Comparison of ENCODE assay signal across 8 cellular contexts in the genomic region with DNA sequence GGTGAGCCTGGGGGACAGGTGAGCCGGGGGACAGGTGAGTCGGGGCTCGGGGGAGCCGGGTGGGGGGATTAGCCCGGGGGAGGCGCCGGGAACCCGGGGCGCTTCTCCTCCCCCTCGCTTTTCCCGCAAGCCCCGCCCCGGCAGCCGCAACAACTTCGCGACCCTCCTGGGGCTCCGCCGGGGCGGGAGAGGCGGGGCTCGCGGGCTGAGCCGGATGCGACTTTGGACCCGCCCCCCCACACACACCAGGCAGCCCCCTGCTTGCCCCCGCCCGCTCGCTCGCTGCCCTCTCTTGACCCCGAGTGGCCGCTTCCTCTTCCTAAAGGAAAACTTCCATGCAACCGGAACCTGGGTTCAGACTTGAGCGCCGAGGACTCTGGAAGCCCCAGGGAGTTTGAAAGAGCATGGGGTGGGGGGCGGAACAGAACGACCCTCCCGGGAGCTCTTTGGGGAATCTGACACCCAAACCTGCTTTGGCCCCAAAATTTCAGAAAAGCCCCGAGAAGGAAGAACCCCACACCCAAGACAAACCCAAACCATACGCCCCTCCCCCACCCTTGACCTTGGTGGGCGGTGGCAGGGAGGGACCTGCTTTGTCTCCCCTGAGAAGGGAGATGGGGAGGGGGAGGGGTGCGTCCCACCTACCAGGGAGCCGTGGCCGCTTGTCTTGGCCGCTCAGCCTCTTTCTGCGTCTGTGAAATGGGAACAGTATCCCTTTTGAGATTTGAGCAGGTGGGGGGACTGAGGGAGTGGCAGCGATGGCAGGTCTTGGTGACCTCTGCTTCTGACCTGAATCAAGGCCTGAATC. TPM values are rescaled to one million over a fixed set of nuclear protein-coding genes. Genes with fewer than 3 reads are reported as not detected.
DNase-seq lines count a peak whose midpoint lies in the region; ATAC-seq and TF ChIP-seq lines count a peak whose summit lies in the region.

No MANE protein-coding gene starts in this region.

- peaks cover 6% of the 10 kb centered on the region for H3K36me3 ChIP-seq in HUES64 (ENCODE audit: insufficient read depth, low read length)
- H3K36me3 ChIP-seq in body of pancreas (replicated peaks in 1 of 2; ENCODE audit: insufficient read depth in 1 of 2, low read depth in 2 of 2) = no peaks in the 10 kb centered on the region
- no peaks in the 10 kb centered on the region for H3K36me3 ChIP-seq in left lung
- H3K36me3 ChIP-seq in urinary bladder (ENCODE audit: insufficient read depth) = no peaks in the 10 kb centered on the region

- TF ChIP-seq POLR2A in body of pancreas (IDR thresholded peaks at IDR 0.05) = peak in 1 of 3 donors; percentile 20

- peak overlapping the region; percentile 84 for H3K27ac ChIP-seq in C4-2B
- peak overlapping the region; percentile 99 for H3K27ac ChIP-seq in HUES64 (ENCODE audit: low read depth, low read length)
- H3K27ac ChIP-seq in body of pancreas = peak overlapping the region; percentile 65 to 85 (median 78)
- H3K27ac ChIP-seq in left lung = peak overlapping the region in 1 of 2 donors; percentile 37
- no peak overlapping the region for H3K27ac ChIP-seq in urinary bladder (ENCODE audit: low read depth)

- H3K4me1 ChIP-seq in HUES64 (ENCODE audit: insufficient read depth, low read length) (peaks cover 6% of the 10 kb centered on the region), body of pancreas (peaks cover 43% of the 10 kb centered on the region), left lung (peaks cover 3 to 25% of the 10 kb centered on the region in 2 donors), urinary bladder (ENCODE audit: insufficient read depth) (no peaks in the 10 kb centered on the region)

- peak; percentile 52 to 70 (median 56) for DNase-seq in body of pancreas
- peak; percentile 52 to 83 for DNase-seq in left lung
- no peak for DNase-seq in HUDEP-2 (lab: John Stamatoyannopoulos, UW; ENCODE audit: unreplicated experiment in 76 of 76)
- no peak for DNase-seq in COLO829 (ENCODE audit: low spot score)

- peak; percentile 32 for ATAC-seq in body of pancreas
- peak; percentile 39 for ATAC-seq in left lung
- no peak for ATAC-seq in HG03025 (IDR thresholded peaks at IDR 0.05; ENCODE audit: low FRiP score, unreplicated experiment)

- TF ChIP-seq CTCF in C4-2B (conservative IDR thresholded peaks at IDR 0.05) (no peak), body of pancreas (IDR thresholded peaks at IDR 0.05) (no peak), left lung (IDR thresholded peaks at IDR 0.05) (no peak)

- H3K27me3 ChIP-seq in HUES64 (ENCODE audit: insufficient read depth, low read length) (no peaks in the 10 kb centered on the region), body of pancreas (no peaks in the 10 kb centered on the region), left lung (peaks cover 3 to 57% of the 10 kb centered on the region in 2 donors)

- peak overlapping the region; percentile 82 for H3K9ac ChIP-seq in HUES64 (ENCODE audit: low read depth, low read length)

- 2% methylated on average over 37 of the region's 46 CpGs for WGBS in HUES64
- 15 to 17% methylated on average over 19 to 26 of the region's 46 CpGs for WGBS in body of pancreas, 2 donors
- 9% methylated on average over 43 of the region's 46 CpGs for WGBS in urinary bladder

- H3K9me3 ChIP-seq in HUES64 (ENCODE audit: insufficient read depth, low read depth, low read length) (no peaks in the 10 kb centered on the region), body of pancreas (no peaks in the 10 kb centered on the region), left lung (no peaks in the 10 kb centered on the region)

- H3K4me3 ChIP-seq in HUES64 (ENCODE audit: low read length) = peak overlapping the region; percentile 75
- peak overlapping the region; percentile 56 to 58 for H3K4me3 ChIP-seq in body of pancreas
- H3K4me3 ChIP-seq in left lung = peak overlapping the region; percentile 51 to 58
- peak overlapping the region; percentile 42 for H3K4me3 ChIP-seq in urinary bladder (ENCODE audit: low read depth, low read length)

- intact Hi-C loops in body of pancreas (cut with DNase I) (loop anchor here (5.0 kb wide), 2 partner anchors 32 to 162 kb away; no protein-coding TSS in a partner anchor), left lung (cut with DNase I) (no loop called here)

RNA-seq across cellular contexts. Expression of a gene that starts 0.6 kb away (rescaled TPM):
- 14.0 TPM for polyA plus RNA-seq in HUES64 (2013, experiment 1 of 2)
- 11.0 TPM for polyA plus RNA-seq in HUES64 (2013, experiment 2 of 2)
- total RNA-seq in body of pancreas = 10 to 100 TPM; 17.1 to 22.1 TPM
- 10 to 100 TPM; 10.3 to 11.8 TPM for total RNA-seq in left lung
- total RNA-seq in urinary bladder = 3.3 TPM
- 4.2 TPM for polyA plus RNA-seq in urinary bladder

Comparison
In these comparisons a context has a peak if more than half of its experiments do, and no peak if none do; other contexts are left out.
1. DNase-seq: peak in body of pancreas (4 of 4) and left lung (2 of 2); none in HUDEP-2 (0 of 76) and COLO829 (single experiment).
2. Peak in every context shown above with its lines, with median percentiles within 50 percentile points of each other: H3K4me3 ChIP-seq.